27 cellular contexts compared by ENCODE assay signal in the genomic region with DNA sequence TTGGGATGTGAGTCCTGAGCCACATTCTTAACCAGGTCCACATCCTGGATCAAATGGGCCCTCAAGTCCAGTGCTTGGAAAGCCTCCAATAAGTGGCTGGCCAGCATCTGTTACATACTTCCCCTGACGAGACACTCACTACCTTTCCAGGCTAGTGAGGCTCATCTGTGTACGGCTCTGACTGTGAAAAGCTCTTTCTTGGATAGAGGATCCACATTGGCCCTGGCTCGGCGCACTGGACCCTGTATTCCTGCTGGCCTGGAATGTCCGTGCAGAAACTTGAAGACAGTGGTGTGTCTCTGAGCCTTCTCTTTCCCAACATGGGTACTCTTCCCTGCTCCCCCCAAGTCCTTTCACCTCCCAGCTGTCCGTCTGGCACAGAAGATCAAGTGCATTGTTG. TPM values are rescaled to one million over a fixed set of nuclear protein-coding genes. Genes with fewer than 3 reads are reported as not detected.
"Had no signal": no experiment of that assay in that cellular context is flagged by ENCODE, and none has a peak within 500 bp of the region (broad histone marks: within the 10 kb centered on the region; RNA-seq: fewer than 3 reads in every experiment).

No MANE protein-coding gene starts in this region.

- H3K9me3 ChIP-seq: gastrocnemius medialis, lower lobe of right lung, prostate gland, thoracic aorta, tibial nerve, uterus had no signal

- H3K27ac ChIP-seq: epithelial cell of prostate, gastrocnemius medialis, lower lobe of right lung, parathyroid adenoma, prostate gland, thoracic aorta, tibial nerve, uterus had no signal

- H3K79me2 ChIP-seq: parathyroid adenoma had no signal

- H3K9ac ChIP-seq: parathyroid adenoma had no signal

- ATAC-seq: esophagus mucosa; gastrocnemius medialis; left ventricle myocardium superior; lower lobe of right lung; natural killer cell; right cardiac atrium; stimulated activated naive B cell treated with anti-CD40 and anti-IgM and Interleukin-4, amounts not matched to agents 10 μg/mL and 1 μg/mL and 100 μg/mL, for 72 hours had no signal

- H3K36me3 ChIP-seq: gastrocnemius medialis, lower lobe of right lung, prostate gland, thoracic aorta, tibial nerve, uterus had no signal

- DNase-seq: cerebellar nuclear complex; effector CD8-positive, alpha-beta T cell; endodermal cell; foreskin fibroblast; gastrocnemius medialis; head of caudate nucleus; left ventricle myocardium superior; lower lobe of right lung; natural killer cell; occipital lobe; right cardiac atrium; small intestine; stimulated activated CD4-positive, alpha-beta T cell treated with anti-CD3 and anti-CD28 coated beads, Interleukin-15, amount 100 ng/mL, for 24 hours; stimulated activated CD4-positive, alpha-beta T cell treated with anti-CD3 and anti-CD28 coated beads, Interleukin-2, amount 100 ng/mL, for 48 hours; stimulated activated naive B cell treated with anti-CD40 and anti-IgM and Interleukin-4, amounts not matched to agents 10 μg/mL and 1 μg/mL and 100 μg/mL, for 72 hours; uterus had no signal

- H3K4me1 ChIP-seq: gastrocnemius medialis, parathyroid adenoma, tibial nerve, uterus had no signal

- H2AFZ ChIP-seq: parathyroid adenoma had no signal

- H3K4me3 ChIP-seq: gastrocnemius medialis, lower lobe of right lung, prostate gland, thoracic aorta, tibial nerve, uterus had no signal

- H3K27me3 ChIP-seq: gastrocnemius medialis, tibial nerve, uterus had no signal

RNA-seq across cellular contexts. Expression of gene MYL10, which starts 35.5 kb away (rescaled TPM):
- total RNA-seq: endodermal cell, esophagus mucosa, glomerular endothelial cell, left ventricle myocardium superior, lower lobe of right lung, mononuclear cell, natural killer cell, occipital lobe, prostate gland, renal cortical epithelial cell, right cardiac atrium, thoracic aorta, tibial nerve, uterus had no signal
- polyA plus RNA-seq: keratinocyte, neural cell, right cardiac atrium, small intestine had no signal
